25 cellular contexts compared by ENCODE assay signal in genomic region chr7:104964626-104965236, GRCh38. TPM values are rescaled to one million over a fixed set of nuclear protein-coding genes. Genes with fewer than 3 reads are reported as not detected.
DNase-seq lines count a peak whose midpoint lies in the region; ATAC-seq, FAIRE-seq and TF ChIP-seq lines count a peak whose summit lies in the region.
"Had no signal": no experiment of that assay in that cellular context is flagged by ENCODE, and none has a peak within 500 bp of the region (broad histone marks: within the 10 kb centered on the region; RNA-seq: fewer than 3 reads in every experiment).

No MANE protein-coding gene starts in this region.

- H3K9me3 ChIP-seq in A549 (no peaks in the 10 kb centered on the region), gastroesophageal sphincter (no peaks in the 10 kb centered on the region), smooth muscle cell (replicated peaks; ENCODE audit: low read depth) (no peaks in the 10 kb centered on the region)
- H3K9me3 ChIP-seq: prostate gland, upper lobe of left lung had no signal

- TF ChIP-seq EP300 in A549 (IDR thresholded peaks at IDR 0.05) (no peak), gastroesophageal sphincter (IDR thresholded peaks at IDR 0.05) (no peak)

- no peak for TF ChIP-seq POLR2A in A549 (IDR thresholded peaks at IDR 0.05; ENCODE audit: low read length)
- TF ChIP-seq POLR2A in gastroesophageal sphincter (IDR thresholded peaks at IDR 0.05), result no peak
- no peak for TF ChIP-seq POLR2A in GM12891 (IDR thresholded peaks at IDR 0.05; ENCODE audit: low read depth, low read length)

- WGBS in A549 (ENCODE audit: missing lambda C conversion rate), result 77% methylated on average over 6 of the region's 6 CpGs
- 67 to 70% methylated on average over 3 to 4 of the region's 6 CpGs for WGBS in gastroesophageal sphincter (ENCODE audit: low coverage in 1 of 2), 2 donors
- 57% methylated on average over 6 of the region's 6 CpGs for WGBS in smooth muscle cell (ENCODE audit: low lambda C conversion rate)

- H3K4me2 ChIP-seq in A549 (no peak overlapping the region), KMS-11 (peak overlapping the region; percentile 97), smooth muscle cell (no peak overlapping the region)

- no peak for ATAC-seq in A549
- no peak for ATAC-seq in gastroesophageal sphincter
- ATAC-seq: stimulated activated naive CD8-positive, alpha-beta T cell treated with anti-CD3 and anti-CD28 coated beads, Interleukin-15, amount 100 ng/mL, for 72 hours had no signal

- H3K27ac ChIP-seq in A549 (peak overlapping the region; percentile 58 to 79; a peak in 4 of 6 replicates), KMS-11 (peak overlapping the region; percentile 69), gastroesophageal sphincter (peak overlapping the region in 3 of 4 donors; percentile 72 to 82 (median 73)), smooth muscle cell (ENCODE audit: low read depth) (peak overlapping the region; percentile 28)
- H3K27ac ChIP-seq: upper lobe of left lung had no signal

- CTCF ChIA-PET in A549 (lab: Yijun Ruan, JAX), result interaction anchor here (3.3 kb wide), 1 partner anchor 15 kb away, joined by 22 read pairs; no protein-coding TSS in a partner anchor

- POLR2A ChIA-PET in A549 (lab: Yijun Ruan, JAX), result no interaction called here

- TF ChIP-seq RAD21 in A549 (conservative IDR thresholded peaks at IDR 0.05 in 1 of 2, IDR thresholded peaks at IDR 0.05 in 1 of 2), result no peak

- FAIRE-seq in A549 (lab: Jason Lieb, UNC) (no peak), GM12891 (lab: Jason Lieb, UNC) (no peak)
- FAIRE-seq: G401.6, H54 had no signal

- DNase-seq in A549 (ENCODE audit: low read depth in 1 of 2, low spot score in 1 of 2), result no peak
- DNase-seq in smooth muscle cell (lab: John Stamatoyannopoulos, UW; ENCODE audit: unreplicated experiment), result no peak
- DNase-seq in KG1 (lab: John Stamatoyannopoulos, UW), result no peak
- no peak for DNase-seq in epidermal melanocyte (ENCODE audit: insufficient read length, low spot score)
- DNase-seq in NCI-H446 treated with DMSO at 0.1 percent for 48 hours (lab: John Stamatoyannopoulos, UW), result no peak
- no peak for DNase-seq in GM12891 (ENCODE audit: insufficient read length, low spot score)
- DNase-seq: activated CD4-positive, alpha-beta T cell treated with anti-CD3 and anti-CD28 coated beads, Interleukin-2, amount 50 U/mL, for 48 hours; activated naive CD4-positive, alpha-beta T cell treated with anti-CD3 and anti-CD28 coated beads, Interleukin-2, amount 50 U/mL, for 16 hours; amygdala; cortex of kidney; islet precursor cell; NCI-H2029; NCI-H526 treated with DMSO at 0.1 percent for 48 hours; SIG-M5; stimulated activated CD8-positive, alpha-beta memory T cell treated with anti-CD3 and anti-CD28 coated beads, Interleukin-4, amount 100 ng/mL, for 48 hours; stimulated activated naive CD8-positive, alpha-beta T cell treated with anti-CD3 and anti-CD28 coated beads, Interleukin-15, amount 100 ng/mL, for 72 hours; upper lobe of left lung had no signal

- H3K36me3 ChIP-seq in KMS-11 (ENCODE audit: insufficient read depth) (no peaks in the 10 kb centered on the region), gastroesophageal sphincter (no peaks in the 10 kb centered on the region), smooth muscle cell (ENCODE audit: low read depth) (no peaks in the 10 kb centered on the region)
- H3K36me3 ChIP-seq: prostate gland, upper lobe of left lung had no signal

- H3K79me2 ChIP-seq in KMS-11 (ENCODE audit: insufficient read depth, low read depth) (no peaks in the 10 kb centered on the region), smooth muscle cell (ENCODE audit: low read depth) (no peaks in the 10 kb centered on the region)

- H4K20me1 ChIP-seq in KMS-11 (ENCODE audit: insufficient read depth) (no peaks in the 10 kb centered on the region), smooth muscle cell (ENCODE audit: low read depth) (no peaks in the 10 kb centered on the region)

- H3K9ac ChIP-seq in KMS-11 (peak overlapping the region; percentile 17; the same call in 1 of the 2 replicates), smooth muscle cell (ENCODE audit: low read depth) (no peak overlapping the region)
- H3K9ac ChIP-seq: BLaER1 treated with 17β-estradiol and CSF1 and Interleukin-3, amounts not matched to agents 10 nM and 100 nM had no signal

- H3K27me3 ChIP-seq in KMS-11 (ENCODE audit: insufficient read depth, low read depth) (no peaks in the 10 kb centered on the region), gastroesophageal sphincter (no peaks in the 10 kb centered on the region), smooth muscle cell (ENCODE audit: low read depth) (no peaks in the 10 kb centered on the region)
- H3K27me3 ChIP-seq: BLaER1 treated with 17β-estradiol and CSF1 and Interleukin-3, amounts not matched to agents 10 nM and 100 nM; upper lobe of left lung had no signal

- TF ChIP-seq CTCF in A549 (IDR thresholded peaks at IDR 0.05) (no peak), KMS-11 (conservative IDR thresholded peaks at IDR 0.05; ENCODE audit: low read depth, low read length) (no peak), gastroesophageal sphincter (IDR thresholded peaks at IDR 0.05) (no peak), smooth muscle cell (IDR thresholded peaks at IDR 0.05; ENCODE audit: borderline replicate concordance, insufficient read depth, poor library complexity, severe bottlenecking) (no peak)

- H3K4me1 ChIP-seq in A549, result peaks cover 21% of the 10 kb centered on the region
- H3K4me1 ChIP-seq in KMS-11 (ENCODE audit: low read depth, poor library complexity, severe bottlenecking), result peaks cover 80% of the 10 kb centered on the region
- peaks cover 5 to 80% (median 40%) of the 10 kb centered on the region in 3 donors for H3K4me1 ChIP-seq in gastroesophageal sphincter
- no peaks in the 10 kb centered on the region for H3K4me1 ChIP-seq in smooth muscle cell (ENCODE audit: low read depth)

- H2AFZ ChIP-seq in KMS-11 (ENCODE audit: low read depth) (peak overlapping the region; percentile 8; the same call in 1 of the 2 replicates), smooth muscle cell (ENCODE audit: low read depth) (no peak overlapping the region)

- H3K4me3 ChIP-seq in A549 (no peak overlapping the region), KMS-11 (IDR thresholded peaks at IDR 0.05; ENCODE audit: insufficient read depth, low read depth, low read length) (no peak overlapping the region), gastroesophageal sphincter (no peak overlapping the region), smooth muscle cell (no peak overlapping the region)
- H3K4me3 ChIP-seq: lung, prostate gland, skin epidermis, upper lobe of left lung had no signal

- no peaks in the 10 kb centered on the region for H3F3A ChIP-seq in smooth muscle cell (ENCODE audit: low read depth)

TF ChIP-seq in A549, 52 proteins besides CTCF, POLR2A, EP300 and RAD21 (continues in another document):
- TF ChIP-seq MAFK (IDR thresholded peaks at IDR 0.05; ENCODE audit: partially characterized antibody) (no peak), SREBF2 (IDR thresholded peaks at IDR 0.05) (no peak), KDM5A (IDR thresholded peaks at IDR 0.05) (no peak), MYC (IDR thresholded peaks at IDR 0.05; ENCODE audit: borderline replicate concordance, low read length) (no peak), MAZ (IDR thresholded peaks at IDR 0.05; ENCODE audit: borderline replicate concordance, low read depth, low read length) (no peak)
- TF ChIP-seq, protein P1, sequence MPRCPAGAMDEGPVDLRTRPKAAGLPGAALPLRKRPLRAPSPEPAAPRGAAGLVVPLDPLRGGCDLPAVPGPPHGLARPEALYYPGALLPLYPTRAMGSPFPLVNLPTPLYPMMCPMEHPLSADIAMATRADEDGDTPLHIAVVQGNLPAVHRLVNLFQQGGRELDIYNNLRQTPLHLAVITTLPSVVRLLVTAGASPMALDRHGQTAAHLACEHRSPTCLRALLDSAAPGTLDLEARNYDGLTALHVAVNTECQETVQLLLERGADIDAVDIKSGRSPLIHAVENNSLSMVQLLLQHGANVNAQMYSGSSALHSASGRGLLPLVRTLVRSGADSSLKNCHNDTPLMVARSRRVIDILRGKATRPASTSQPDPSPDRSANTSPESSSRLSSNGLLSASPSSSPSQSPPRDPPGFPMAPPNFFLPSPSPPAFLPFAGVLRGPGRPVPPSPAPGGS (IDR thresholded peaks at IDR 0.05), result no peak

TF ChIP-seq in GM12891, 5 proteins besides CTCF, POLR2A, EP300 and RAD21:
- TF ChIP-seq POLR2AphosphoS5 (IDR thresholded peaks at IDR 0.05; ENCODE audit: low read depth, low read length) (no peak), SPI1 (IDR thresholded peaks at IDR 0.05; ENCODE audit: low read depth, low read length) (no peak), TAF1 (IDR thresholded peaks at IDR 0.05; ENCODE audit: low read depth, low read length) (no peak), PAX5 (IDR thresholded peaks at IDR 0.05; ENCODE audit: insufficient read depth, low read length, severe bottlenecking) (no peak)

RNA-seq across cellular contexts. Expression of gene KMT2E, which starts 49.3 kb away (rescaled TPM):
- polyA plus RNA-seq in A549 (2011; rRNA removed) (9.4 and 30.2 TPM in 2 replicates), A549 (2017; fragmentation: RNase III; extraction: RNeasy Plus Mini Kit Qiagen cat#74134 plus additional on column Dnase treatment) (17.2 to 23.4 TPM (median 19.3 TPM) in 3 replicates), smooth muscle cell (88.1 and 106 TPM in 2 replicates)
- 3.6 and 4.6 TPM in 2 replicates for polyA plus RNA-seq in A549 (2012; cell fraction: cytosol; rRNA removed)
- polyA plus RNA-seq in A549 (2012; cell fraction: nucleus; rRNA removed), result 4.9 and 13.6 TPM in 2 replicates
- 56.7 and 57.6 TPM in 2 replicates for polyA minus RNA-seq in A549 (2011; rRNA and poly(A)+ RNA removed)
- total RNA-seq in gastroesophageal sphincter (100 to 1,000 TPM in 3 of 4 donors, 10 to 100 TPM in 1; 90.6 to 187 (median 112) TPM), smooth muscle cell (64.4 and 77.3 TPM in 2 replicates)
- polyA plus RNA-seq in GM12891 (2012; ENCODE audit: low read depth, missing spikeins), result 24.9 TPM
